34 cellular contexts compared by ENCODE assay signal in the genomic region with DNA sequence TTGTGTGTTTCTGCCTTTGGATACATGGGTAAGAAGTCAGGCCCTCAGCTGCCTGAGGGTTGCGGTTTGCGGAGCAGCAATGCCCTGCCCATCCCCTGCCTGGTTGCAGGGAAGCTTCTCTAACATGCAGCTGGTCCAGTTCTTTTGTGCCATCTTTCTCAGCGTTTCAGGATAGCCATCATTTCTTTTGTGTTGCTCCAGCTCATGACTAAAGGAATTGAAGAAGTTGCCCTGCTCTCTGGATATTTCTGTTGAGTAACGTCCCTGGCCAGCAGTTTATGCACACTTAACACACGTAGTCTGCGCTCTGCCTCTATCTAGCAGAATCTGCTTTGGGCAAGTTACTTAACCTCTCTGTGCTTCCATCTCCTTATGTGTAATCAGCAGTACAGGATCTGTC.
"Had no signal": no experiment of that assay in that cellular context is flagged by ENCODE, and none has a peak within 500 bp of the region (broad histone marks: within the 10 kb centered on the region; RNA-seq: fewer than 3 reads in every experiment).

No MANE protein-coding gene starts in this region.

- H3K36me3 ChIP-seq: adrenal gland, breast epithelium, MG63 had no signal

- FAIRE-seq: TTC549 had no signal

- H3K4me3 ChIP-seq: adrenal gland, breast epithelium, MG63, SK-N-MC had no signal

- H3K4me1 ChIP-seq: adrenal gland, breast epithelium had no signal

- H3K27ac ChIP-seq: adrenal gland, breast epithelium, SK-N-MC had no signal

- DNase-seq: activated B cell treated with CpG ODN at 0.5 μM for 24 hours; activated CD4-positive, alpha-beta memory T cell treated with anti-CD3 and anti-CD28 coated beads for 36 hours; activated CD4-positive, alpha-beta T cell treated with anti-CD3 and anti-CD28 coated beads for 1 hour; activated CD4-positive, alpha-beta T cell treated with anti-CD3 and anti-CD28 coated beads, Interleukin-2, amount 10 ng/mL, durations not matched to agents 24 days and 14 days; activated CD8-positive, alpha-beta memory T cell treated with anti-CD3 and anti-CD28 coated beads, Interleukin-2, amount 50 U/mL, for 4 hours; activated effector memory CD4-positive, alpha-beta T cell treated with anti-CD3 and anti-CD28 coated beads, Interleukin-2, amount 50 U/mL, for 16 hours; activated naive CD4-positive, alpha-beta T cell treated with anti-CD3 and anti-CD28 coated beads for 36 hours; activated naive CD8-positive, alpha-beta T cell treated with anti-CD3 and anti-CD28 coated beads, Interleukin-2, amount 10 ng/mL, durations not matched to agents 7 days and 5 days; activated T-cell treated with anti-CD3 and anti-CD28 coated beads, Interleukin-2, amount 50 U/mL, for 1 hour; adrenal gland; anterior cingulate cortex; central memory CD4-positive, alpha-beta T cell; MG63; MV-4-11; NCI-H1092 treated with DMSO at 0.1 percent for 48 hours; NCI-H1417 treated with DMSO at 0.1 percent for 48 hours; NCI-H1694; NCI-H2029; NCI-H2107; NCI-H2171 treated with DMSO at 0.1 percent for 48 hours; NCI-H345; NCI-H510A; NCI-H526 treated with DMSO at 0.1 percent for 48 hours; NK-92 treated with Interleukin-12 subunit alpha and Interleukin-12 subunit beta, amount 100 ng/mL, for 24 hours; OCI-M1; RPMI8226; T-cell; T-helper 2 cell; T1000 had no signal

- H3K4me3 Mint-ChIP-seq: activated B cell treated with CpG ODN at 0.5 μM for 24 hours; activated CD4-positive, alpha-beta memory T cell treated with anti-CD3 and anti-CD28 coated beads for 36 hours; activated CD4-positive, alpha-beta T cell treated with anti-CD3 and anti-CD28 coated beads, Interleukin-2, amount 10 ng/mL, durations not matched to agents 24 days and 14 days; activated naive CD4-positive, alpha-beta T cell treated with anti-CD3 and anti-CD28 coated beads for 36 hours; activated naive CD8-positive, alpha-beta T cell treated with anti-CD3 and anti-CD28 coated beads, Interleukin-2, amount 10 ng/mL, durations not matched to agents 7 days and 5 days; T-cell had no signal

- H3K4me1 Mint-ChIP-seq: activated B cell treated with CpG ODN at 0.5 μM for 24 hours; activated CD4-positive, alpha-beta T cell treated with anti-CD3 and anti-CD28 coated beads, Interleukin-2, amount 10 ng/mL, durations not matched to agents 24 days and 14 days; activated naive CD8-positive, alpha-beta T cell treated with anti-CD3 and anti-CD28 coated beads, Interleukin-2, amount 10 ng/mL, durations not matched to agents 7 days and 5 days; T-cell had no signal

- H3K27ac Mint-ChIP-seq: activated B cell treated with CpG ODN at 0.5 μM for 24 hours; activated CD4-positive, alpha-beta memory T cell treated with anti-CD3 and anti-CD28 coated beads for 36 hours; activated CD4-positive, alpha-beta T cell treated with anti-CD3 and anti-CD28 coated beads, Interleukin-2, amount 10 ng/mL, durations not matched to agents 24 days and 14 days; activated naive CD4-positive, alpha-beta T cell treated with anti-CD3 and anti-CD28 coated beads for 36 hours; activated naive CD8-positive, alpha-beta T cell treated with anti-CD3 and anti-CD28 coated beads, Interleukin-2, amount 10 ng/mL, durations not matched to agents 7 days and 5 days; T-cell had no signal

- ATAC-seq: Panc1, Right ventricle myocardium inferior, T-cell had no signal

- H3K9me3 ChIP-seq: adrenal gland, breast epithelium, MG63 had no signal

- H3K27me3 ChIP-seq: adrenal gland, breast epithelium, MG63 had no signal

- H3K9me3 Mint-ChIP-seq: activated B cell treated with CpG ODN at 0.5 μM for 24 hours; activated CD4-positive, alpha-beta memory T cell treated with anti-CD3 and anti-CD28 coated beads for 36 hours; activated CD4-positive, alpha-beta T cell treated with anti-CD3 and anti-CD28 coated beads, Interleukin-2, amount 10 ng/mL, durations not matched to agents 24 days and 14 days; activated naive CD4-positive, alpha-beta T cell treated with anti-CD3 and anti-CD28 coated beads for 36 hours; activated naive CD8-positive, alpha-beta T cell treated with anti-CD3 and anti-CD28 coated beads, Interleukin-2, amount 10 ng/mL, durations not matched to agents 7 days and 5 days; T-cell had no signal

- H3K27me3 Mint-ChIP-seq: activated B cell treated with CpG ODN at 0.5 μM for 24 hours; activated CD4-positive, alpha-beta memory T cell treated with anti-CD3 and anti-CD28 coated beads for 36 hours; activated CD4-positive, alpha-beta T cell treated with anti-CD3 and anti-CD28 coated beads, Interleukin-2, amount 10 ng/mL, durations not matched to agents 24 days and 14 days; activated naive CD8-positive, alpha-beta T cell treated with anti-CD3 and anti-CD28 coated beads, Interleukin-2, amount 10 ng/mL, durations not matched to agents 7 days and 5 days; T-cell had no signal
